8 cellular contexts compared by ENCODE assay signal in the genomic region with DNA sequence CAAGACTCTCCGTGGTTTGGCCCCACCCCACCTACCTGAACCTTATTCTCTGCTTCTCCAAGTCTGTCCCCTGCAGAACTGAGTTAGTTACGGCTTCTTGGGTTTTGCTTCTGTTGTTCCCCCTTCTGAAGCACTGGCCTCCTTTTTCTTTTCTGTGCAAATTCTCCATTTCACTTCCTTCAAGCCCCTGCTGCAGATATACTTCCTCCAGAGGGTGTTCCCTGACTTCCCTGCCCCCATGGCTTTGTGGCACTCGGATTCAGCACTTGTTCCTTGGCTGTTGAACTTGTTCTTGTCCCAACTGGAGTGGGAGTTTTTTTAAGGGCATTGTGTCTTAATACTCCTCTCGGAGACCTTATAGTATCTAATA. TPM values are rescaled to one million over a fixed set of nuclear protein-coding genes. Genes with fewer than 3 reads are reported as not detected.
DNase-seq lines count a peak whose midpoint lies in the region; ATAC-seq and TF ChIP-seq lines count a peak whose summit lies in the region.

No MANE protein-coding gene starts in this region.

- H3K9me3 ChIP-seq in DND-41 (ENCODE audit: insufficient read depth, low read length, severe bottlenecking) (no peaks in the 10 kb centered on the region), osteoblast (ENCODE audit: low read depth, low read length) (no peaks in the 10 kb centered on the region), prostate gland (no peaks in the 10 kb centered on the region)

- peak overlapping the region; percentile 97 for H3K4me2 ChIP-seq in DND-41 (ENCODE audit: insufficient read depth, low read length)
- H3K4me2 ChIP-seq in osteoblast (ENCODE audit: insufficient read depth, low read length) = peak overlapping the region; percentile 85

- WGBS in prostate gland = 39% methylated on average over 4 of the region's 4 CpGs

- H3K4me1 ChIP-seq in DND-41 (ENCODE audit: insufficient read depth, low read length) = peaks cover 28% of the 10 kb centered on the region
- peaks cover 19% of the 10 kb centered on the region for H3K4me1 ChIP-seq in osteoblast (ENCODE audit: insufficient read depth, low read length)
- H3K4me1 ChIP-seq in prostate gland (replicated peaks) = peaks cover 10% of the 10 kb centered on the region

- H3K36me3 ChIP-seq in DND-41 (ENCODE audit: insufficient read depth, low read length) = peaks cover 12% of the 10 kb centered on the region
- peaks cover 21% of the 10 kb centered on the region for H3K36me3 ChIP-seq in osteoblast (ENCODE audit: insufficient read depth, low read length)
- H3K36me3 ChIP-seq in prostate gland = no peaks in the 10 kb centered on the region

- peak overlapping the region in 1 of 2 experiments; percentile 92; a peak in 1 of 4 replicates for H3K4me3 ChIP-seq in DND-41 (ENCODE audit: low read depth in 1 of 2, low read length in 2 of 2)
- H3K4me3 ChIP-seq in epithelial cell of esophagus (ENCODE audit: low read length) = peak overlapping the region; percentile 67
- H3K4me3 ChIP-seq in osteoblast (ENCODE audit: insufficient read depth, low read length) = peak overlapping the region; percentile 86
- H3K4me3 ChIP-seq in prostate gland = peak overlapping the region in 1 of 2 donors; percentile 96

- H3K27me3 ChIP-seq in DND-41 (ENCODE audit: insufficient read depth, low read length, poor library complexity) (peaks cover 6% of the 10 kb centered on the region), osteoblast (ENCODE audit: insufficient read depth, low read length) (peaks cover 16% of the 10 kb centered on the region), prostate gland (replicated peaks; ENCODE audit: insufficient read depth) (no peaks in the 10 kb centered on the region)

- H2AFZ ChIP-seq in DND-41 (ENCODE audit: low read depth, low read length) (no peak overlapping the region), osteoblast (ENCODE audit: low read length) (no peak overlapping the region)

- no peak for DNase-seq in DND-41
- DNase-seq in NOMO-1 treated with dmso at 0.1 percent for 144 hours (lab: John Stamatoyannopoulos, UW; ENCODE audit: unreplicated experiment) = peak; percentile 44
- DNase-seq in epithelial cell of esophagus (ENCODE audit: low read depth) = no peak
- DNase-seq in osteoblast (ENCODE audit: insufficient read length, low spot score, missing footprints) = no peak
- DNase-seq in prostate gland (ENCODE audit: low spot score) = no peak
- no peak for DNase-seq in NCI-H524 (lab: John Stamatoyannopoulos, UW)
- DNase-seq in NCI-H2171 treated with DMSO at 0.1 percent for 48 hours (lab: John Stamatoyannopoulos, UW) = no peak

- H3K27ac ChIP-seq in DND-41 (ENCODE audit: low read length) (no peak overlapping the region), osteoblast (ENCODE audit: low read depth, low read length) (no peak overlapping the region), prostate gland (peak overlapping the region in 1 of 2 donors; percentile 10)

- no peak for TF ChIP-seq POLR2A in prostate gland (IDR thresholded peaks at IDR 0.05)

- peaks cover 6% of the 10 kb centered on the region; the same call in 1 of the 2 replicates for H4K20me1 ChIP-seq in DND-41 (ENCODE audit: insufficient read depth, low read length)
- peaks cover 19% of the 10 kb centered on the region for H4K20me1 ChIP-seq in osteoblast (ENCODE audit: insufficient read depth, low read length)

- ATAC-seq in DND-41 (ENCODE audit: insufficient read depth, low read depth) (no peak), GM18873 (IDR thresholded peaks at IDR 0.05; ENCODE audit: low FRiP score, unreplicated experiment) (no peak)

- TF ChIP-seq CTCF in DND-41 (IDR thresholded peaks at IDR 0.05; ENCODE audit: borderline replicate concordance, extremely low read depth, low read length, poor library complexity, severe bottlenecking) (no peak), epithelial cell of esophagus (IDR thresholded peaks at IDR 0.05; ENCODE audit: insufficient read depth, low read depth, low read length, missing control alignments) (no peak), osteoblast (IDR thresholded peaks at IDR 0.05; ENCODE audit: extremely low read depth, low read depth, low read length) (no peak), prostate gland (IDR thresholded peaks at IDR 0.05) (no peak)

- intact Hi-C loops in prostate gland (cut with DNase I) = loop anchor here (5.0 kb wide), 1 partner anchor 50 kb away; the partner anchor contains the start of gene RALGPS1

- H3K79me2 ChIP-seq in DND-41 (ENCODE audit: insufficient read depth, low read length) (peaks cover 49% of the 10 kb centered on the region), osteoblast (ENCODE audit: insufficient read depth, low read length) (peaks cover 66% of the 10 kb centered on the region)

- H3K9ac ChIP-seq in DND-41 (ENCODE audit: low read depth, low read length) = peak overlapping the region; percentile 20; the same call in 1 of the 2 replicates

RNA-seq across cellular contexts. Expression of gene ZBTB34, which starts 2.0 kb away (rescaled TPM):
- total RNA-seq in osteoblast (7.6 and 8.8 TPM in 2 replicates), prostate gland (10 to 100 TPM in 1 of 2 donors, 1 to 10 TPM in 1; 4.5 to 10.8 TPM)

RNA-seq across cellular contexts. Expression of gene RALGPS1, which starts 52.1 kb away (rescaled TPM):
- total RNA-seq in osteoblast = 5.1 and 5.3 TPM in 2 replicates
- total RNA-seq in prostate gland = 10 to 100 TPM; 14.7 to 20.7 TPM

RNA-seq across cellular contexts. Expression of gene ZBTB43, which starts 57.6 kb away (rescaled TPM):
- total RNA-seq in osteoblast = 17.7 and 18.1 TPM in 2 replicates
- total RNA-seq in prostate gland = 100 to 1,000 TPM in 1 of 2 donors, 10 to 100 TPM in 1; 30.0 to 118 TPM
